In genomic region chr1:87869563-87869962, GRCh38 we compare ENCODE assay signal across 13 cellular contexts.
DNase-seq lines count a peak whose midpoint lies in the region; ATAC-seq and TF ChIP-seq lines count a peak whose summit lies in the region.
"Had no signal": no experiment of that assay in that cellular context is flagged by ENCODE, and none has a peak within 500 bp of the region (broad histone marks: within the 10 kb centered on the region; RNA-seq: fewer than 3 reads in every experiment).

No MANE protein-coding gene starts in this region.

- H3K27me3 ChIP-seq in breast epithelium (no peaks in the 10 kb centered on the region), RWPE2 (ENCODE audit: insufficient read depth, poor library complexity, severe bottlenecking) (no peaks in the 10 kb centered on the region), foreskin keratinocyte (no peaks in the 10 kb centered on the region), upper lobe of right lung (no peaks in the 10 kb centered on the region), mesendoderm (ENCODE audit: insufficient read depth, low read length, poor library complexity) (no peaks in the 10 kb centered on the region)

- H3K79me2 ChIP-seq in mesendoderm (ENCODE audit: control insufficient read depth, insufficient read depth, low read length): no peaks in the 10 kb centered on the region

- CTCF ChIA-PET in MCF 10A (lab: Yijun Ruan, JAX): interaction anchor here (0.7 to 1.2 kb wide), 3 partner anchors 537 to 964 kb away, joined by 3 read pairs; no protein-coding TSS in a partner anchor

- no peak overlapping the region for H3K4ac ChIP-seq in mesendoderm (ENCODE audit: low read depth, low read length)

- POLR2A ChIA-PET in MCF 10A (lab: Yijun Ruan, JAX): interaction anchor here (0.9 to 2.6 kb wide), 4 partner anchors 12 to 541 kb away, joined by 4 to 12 read pairs (median 5); partner anchors contain the start of gene LMO4

- no peak for TF ChIP-seq POLR2A in breast epithelium (IDR thresholded peaks at IDR 0.05)

- no peak overlapping the region for H3K9ac ChIP-seq in mesendoderm (ENCODE audit: low read length)

- peaks cover 22% of the 10 kb centered on the region for H3K9me3 Mint-ChIP-seq in MCF 10A (ENCODE audit: unreplicated experiment)

- no peak overlapping the region for H2BK120ac ChIP-seq in mesendoderm (ENCODE audit: low read depth, low read length)

- BruUV-seq in MCF 10A (replicated peaks; lab: Mats Ljungman, UMichigan): no TSS peak

- H3K4me2 ChIP-seq in mesendoderm (ENCODE audit: low read length): no peak overlapping the region

- peak overlapping the region; percentile 33 for H3K4me3 Mint-ChIP-seq in MCF 10A (ENCODE audit: unreplicated experiment)

- no peaks in the 10 kb centered on the region for H3K36me3 ChIP-seq in breast epithelium
- H3K36me3 ChIP-seq in RWPE2 (ENCODE audit: low read depth): no peaks in the 10 kb centered on the region
- H3K36me3 ChIP-seq in upper lobe of right lung: no peaks in the 10 kb centered on the region
- H3K36me3 ChIP-seq in mesendoderm (ENCODE audit: control insufficient read depth, insufficient read depth, low read length): no peaks in the 10 kb centered on the region

- DNase-seq in MCF 10A (ENCODE audit: unreplicated experiment) (peak; percentile 86), breast epithelium (ENCODE audit: low spot score in 2 of 2) (no peak), RWPE2 (ENCODE audit: low spot score) (no peak), foreskin keratinocyte (peak; percentile 69 to 85), upper lobe of right lung (no peak), mesendoderm (no peak)
- DNase-seq in activated CD4-positive, alpha-beta T cell treated with anti-CD3 and anti-CD28 coated beads, Interleukin-2, amount 50 U/mL, for 4 hours: no peak
- no peak for DNase-seq in stimulated activated CD4-positive, alpha-beta T cell treated with anti-CD3 and anti-CD28 coated beads, Interleukin-4, amount 100 ng/mL, for 1 hour
- DNase-seq: 8988T; activated CD8-positive, alpha-beta memory T cell treated with anti-CD3 and anti-CD28 coated beads, Interleukin-2, amount 50 U/mL, for 48 hours; NCI-H1048; posterior cingulate gyrus had no signal

- no peak overlapping the region for H3K18ac ChIP-seq in mesendoderm (ENCODE audit: low read length)

- ATAC-seq in RWPE2 (ENCODE audit: low read depth) (peak; percentile 98), foreskin keratinocyte (peak; percentile 95), upper lobe of right lung (peak; percentile 72)

- H2BK15ac ChIP-seq in mesendoderm (replicated peaks; ENCODE audit: low read depth): no peak overlapping the region

- peaks cover 7% of the 10 kb centered on the region for H3K36me3 Mint-ChIP-seq in MCF 10A (ENCODE audit: insufficient read depth, unreplicated experiment)

- H3K4me3 ChIP-seq in breast epithelium (no peak overlapping the region), RWPE2 (ENCODE audit: severe bottlenecking) (no peak overlapping the region), upper lobe of right lung (no peak overlapping the region), mesendoderm (ENCODE audit: low read length) (no peak overlapping the region)
- H3K4me3 ChIP-seq: SK-N-MC had no signal

- intact Hi-C loops in MCF 10A (cut with micrococcal nuclease): loop anchor here (1.0 kb wide), 1 partner anchor 541 kb away; the partner anchor contains the start of gene LMO4
- intact Hi-C loops in breast epithelium (cut with DNase I; ENCODE audit: low total_unique reads): no loop called here
- intact Hi-C loops in upper lobe of right lung (cut with DNase I): no loop called here

- TF ChIP-seq CTCF in MCF 10A (IDR thresholded peaks at IDR 0.05; ENCODE audit: unreplicated experiment) (no peak), breast epithelium (IDR thresholded peaks at IDR 0.05) (no peak), RWPE2 (IDR thresholded peaks at IDR 0.05; ENCODE audit: poor library complexity, severe bottlenecking) (no peak), foreskin keratinocyte (conservative IDR thresholded peaks at IDR 0.05) (no peak), upper lobe of right lung (IDR thresholded peaks at IDR 0.05) (no peak)

- no peak overlapping the region for H2AK5ac ChIP-seq in mesendoderm (ENCODE audit: low read length)

- WGBS in mesendoderm (ENCODE audit: extremely low coverage, insufficient coverage, low lambda C conversion rate): no CpG with 5 or more reads among the region's 1 CpG

- no peak overlapping the region for H3K27ac ChIP-seq in breast epithelium
- H3K27ac ChIP-seq in RWPE2 (ENCODE audit: poor library complexity, severe bottlenecking): peak overlapping the region; percentile 62
- H3K27ac ChIP-seq in foreskin keratinocyte: peak overlapping the region; percentile 39
- no peak overlapping the region for H3K27ac ChIP-seq in upper lobe of right lung
- no peak overlapping the region for H3K27ac ChIP-seq in mesendoderm (ENCODE audit: low read depth, low read length)
- H3K27ac ChIP-seq: SK-N-MC had no signal

- no peak overlapping the region for H3K23ac ChIP-seq in mesendoderm (ENCODE audit: low read length)

- no peak overlapping the region for H3K56ac ChIP-seq in mesendoderm (ENCODE audit: low read length)

- H3K27me3 Mint-ChIP-seq in MCF 10A (ENCODE audit: insufficient read depth, unreplicated experiment): no peaks in the 10 kb centered on the region

- H4K8ac ChIP-seq in mesendoderm (ENCODE audit: low read depth, low read length): no peak overlapping the region

- peak overlapping the region; percentile 95 for H3K27ac Mint-ChIP-seq in MCF 10A (ENCODE audit: low read depth, unreplicated experiment)

- H3K4me1 Mint-ChIP-seq in MCF 10A (ENCODE audit: insufficient read depth, unreplicated experiment): peaks cover 31% of the 10 kb centered on the region

- no peak overlapping the region for H2BK5ac ChIP-seq in mesendoderm (ENCODE audit: low read length)

- H3K9me3 ChIP-seq in breast epithelium: peaks cover 0 to 7% of the 10 kb centered on the region in 2 donors
- no peaks in the 10 kb centered on the region for H3K9me3 ChIP-seq in RWPE2 (ENCODE audit: severe bottlenecking)
- no peaks in the 10 kb centered on the region for H3K9me3 ChIP-seq in upper lobe of right lung

- H3K79me1 ChIP-seq in mesendoderm (ENCODE audit: low read length): no peaks in the 10 kb centered on the region

- H3K4me1 ChIP-seq in breast epithelium (no peaks in the 10 kb centered on the region), RWPE2 (ENCODE audit: insufficient read depth, poor library complexity, severe bottlenecking) (peaks cover 28% of the 10 kb centered on the region), foreskin keratinocyte (peaks cover 9% of the 10 kb centered on the region), upper lobe of right lung (no peaks in the 10 kb centered on the region), mesendoderm (ENCODE audit: control insufficient read depth, low read depth, low read length) (no peaks in the 10 kb centered on the region)

- H4K5ac ChIP-seq in mesendoderm (ENCODE audit: low read length): no peak overlapping the region

Comparison
In these comparisons a context has a peak if more than half of its experiments do, and no peak if none do; other contexts are left out.
1. DNase-seq: peak in MCF 10A (single experiment) and foreskin keratinocyte (2 of 2); none in breast epithelium (0 of 2), RWPE2 (single experiment), upper lobe of right lung (single experiment), activated CD4-positive, alpha-beta T cell treated with anti-CD3 and anti-CD28 coated beads, Interleukin-2, amount 50 U/mL, for 4 hours (0 of 2), mesendoderm (single experiment) and stimulated activated CD4-positive, alpha-beta T cell treated with anti-CD3 and anti-CD28 coated beads, Interleukin-4, amount 100 ng/mL, for 1 hour (single experiment).
2. H3K27ac ChIP-seq: peak in RWPE2 (single experiment) and foreskin keratinocyte (single experiment); none in breast epithelium (0 of 2), upper lobe of right lung (single experiment) and mesendoderm (single experiment).
3. Peak in every context shown above with its lines, with median percentiles within 50 percentile points of each other: ATAC-seq.